Comparison of ENCODE assay signal across 19 cellular contexts in genomic region chr21:38282921-38283320, GRCh38. TPM values are rescaled to one million over a fixed set of nuclear protein-coding genes. Genes with fewer than 3 reads are reported as not detected.
DNase-seq lines count a peak whose midpoint lies in the region; ATAC-seq lines count a peak whose summit lies in the region.
"Had no signal": no experiment of that assay in that cellular context is flagged by ENCODE, and none has a peak within 500 bp of the region (broad histone marks: within the 10 kb centered on the region; RNA-seq: fewer than 3 reads in every experiment).

No MANE protein-coding gene starts in this region.

- peak overlapping the region; percentile 74 for H3K9ac ChIP-seq in skeletal muscle satellite cell (ENCODE audit: low read depth, low read length)

- no peak overlapping the region for H3K4me3 ChIP-seq in skeletal muscle satellite cell (ENCODE audit: low read length)
- H3K4me3 ChIP-seq: cardiac muscle cell, smooth muscle cell had no signal

- H3K4me2 ChIP-seq in skeletal muscle satellite cell (ENCODE audit: low read length), result no peak overlapping the region
- H3K4me2 ChIP-seq: smooth muscle cell had no signal

- peaks cover 55% of the 10 kb centered on the region for H3K4me1 ChIP-seq in skeletal muscle satellite cell (ENCODE audit: control insufficient read depth, insufficient read depth, low read length)

- ATAC-seq in HG03354 (IDR thresholded peaks at IDR 0.05; ENCODE audit: poor library complexity, severe bottlenecking, unreplicated experiment) (no peak), HG03280 (IDR thresholded peaks at IDR 0.05; ENCODE audit: unreplicated experiment) (no peak), HG02571 (IDR thresholded peaks at IDR 0.05; ENCODE audit: unreplicated experiment) (no peak)
- ATAC-seq: T-cell had no signal

- DNase-seq in GM03348 (ENCODE audit: low spot score) (peak; percentile 44), NOMO-1 treated with dmso at 0.1 percent for 144 hours (lab: John Stamatoyannopoulos, UW; ENCODE audit: unreplicated experiment) (peak; percentile 47), fibroblast of gingiva (ENCODE audit: low read depth) (peak; percentile 80)
- no peak for DNase-seq in activated CD4-positive, alpha-beta T cell treated with anti-CD3 and anti-CD28 coated beads for 48 hours
- DNase-seq: activated CD8-positive, alpha-beta memory T cell treated with anti-CD3 and anti-CD28 coated beads, Interleukin-2, amount 50 U/mL, for 48 hours; C1 segment of cervical spinal cord; effector memory CD4-positive, alpha-beta T cell; H9; Karpas-422; NCI-H1930; NCI-H524 treated with DMSO at 0.1 percent for 48 hours; stimulated activated naive CD4-positive, alpha-beta T cell treated with Interleukin-2 at 50 U/mL for 16 hours; T-cell had no signal

- H3K36me3 ChIP-seq in skeletal muscle satellite cell (ENCODE audit: insufficient read depth, low read length), result no peaks in the 10 kb centered on the region
- H3K36me3 ChIP-seq: cardiac muscle cell had no signal

- no peaks in the 10 kb centered on the region for H3K9me3 ChIP-seq in skeletal muscle satellite cell (replicated peaks; ENCODE audit: low read length)

- H3K27me3 ChIP-seq in skeletal muscle satellite cell (ENCODE audit: control insufficient read depth, insufficient read depth, low read length), result no peaks in the 10 kb centered on the region
- H3K27me3 ChIP-seq: cardiac muscle cell had no signal

RNA-seq across cellular contexts. Expression of gene KCNJ15, which starts 26.1 kb away (rescaled TPM):
- total RNA-seq in skeletal muscle satellite cell (2012; rRNA removed), result 20.0 and 24.5 TPM in 2 replicates
- total RNA-seq: cardiac muscle cell, H9 had no signal
